Comparison of ENCODE assay signal across 15 cellular contexts in the genomic region with DNA sequence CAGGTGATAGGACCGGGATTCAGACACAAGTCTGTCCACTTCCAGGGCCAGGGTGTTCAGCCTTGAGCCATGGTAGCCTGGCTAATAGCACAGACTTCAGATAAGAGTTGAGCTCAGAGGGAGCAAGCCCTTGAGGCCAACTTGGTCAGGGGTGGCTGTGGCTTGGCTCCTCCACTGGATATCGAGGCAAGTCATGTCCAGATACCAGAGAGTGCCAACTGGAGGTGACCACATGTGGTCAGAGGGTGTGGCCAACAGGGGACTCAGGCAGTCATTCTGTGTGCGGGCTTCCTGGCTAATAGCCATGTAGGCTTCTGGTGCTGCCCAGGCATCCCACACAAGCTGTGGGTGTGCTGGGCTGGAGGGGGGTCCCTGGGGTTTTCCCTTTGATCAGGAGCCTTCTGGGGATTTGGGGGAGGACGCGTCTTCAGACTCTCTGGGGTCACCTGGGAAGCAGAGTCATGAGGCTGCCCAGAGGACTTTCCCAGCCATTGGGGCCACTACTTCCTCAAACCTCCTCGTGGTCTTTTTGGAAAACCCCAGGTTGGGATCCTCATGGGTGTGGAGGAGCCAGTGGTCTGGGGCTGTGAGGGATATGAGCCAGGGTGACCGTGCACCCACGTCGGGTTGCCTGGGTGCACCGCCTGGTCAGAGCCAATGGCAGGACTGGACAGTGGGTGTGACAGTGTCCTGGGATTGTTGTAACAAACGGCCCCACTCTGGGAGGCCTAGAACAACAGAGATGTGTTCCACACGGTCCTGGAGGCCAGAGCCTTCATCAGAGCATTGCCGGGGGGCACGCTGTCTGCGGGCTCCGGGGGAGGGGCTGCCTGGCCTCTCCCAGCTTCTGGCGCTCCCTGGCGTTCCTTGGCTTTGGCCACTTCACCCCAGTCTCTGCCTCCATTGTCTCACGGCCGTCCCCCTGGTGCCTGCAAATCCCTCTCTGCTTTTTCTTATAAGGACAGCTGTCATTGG. TPM values are rescaled to one million over a fixed set of nuclear protein-coding genes. Genes with fewer than 3 reads are reported as not detected.
DNase-seq lines count a peak whose midpoint lies in the region; ATAC-seq, FAIRE-seq and TF ChIP-seq lines count a peak whose summit lies in the region.
"Had no signal": no experiment of that assay in that cellular context is flagged by ENCODE, and none has a peak within 500 bp of the region (broad histone marks: within the 10 kb centered on the region; RNA-seq: fewer than 3 reads in every experiment).

No MANE protein-coding gene starts in this region.

- WGBS in HepG2 (ENCODE audit: low lambda C conversion rate): 37% methylated on average over 18 of the region's 20 CpGs
- 92% methylated on average over 3 of the region's 20 CpGs for WGBS in right lobe of liver (ENCODE audit: insufficient coverage, low coverage, low lambda C conversion rate, missing lambda C conversion rate)
- 76 to 84% methylated on average over 20 of the region's 20 CpGs for WGBS in aorta, 2 donors

- no peak overlapping the region for H3K27ac ChIP-seq in HepG2 (ENCODE audit: extremely low read length, insufficient read depth, low read length)
- no peak overlapping the region for H3K27ac ChIP-seq in right lobe of liver
- no peak overlapping the region for H3K27ac ChIP-seq in WERI-Rb-1
- H3K27ac ChIP-seq in aorta (ENCODE audit: low read depth in 1 of 2, low read length in 2 of 2): no peak overlapping the region
- H3K27ac ChIP-seq: KMS-11 had no signal

- H3K9me3 Mint-ChIP-seq in activated CD8-positive, alpha-beta T cell treated with anti-CD3 and anti-CD28 coated beads for 36 hours: peaks cover 2% of the 10 kb centered on the region

- H3K4me3 ChIP-seq in HepG2 (replicated peaks in 1 of 3; ENCODE audit: insufficient read depth in 1 of 3, low read depth in 2 of 3, low read length in 3 of 3): no peak overlapping the region
- no peak overlapping the region for H3K4me3 ChIP-seq in right lobe of liver
- H3K4me3 ChIP-seq in WERI-Rb-1 (ENCODE audit: low read depth, low read length): no peak overlapping the region
- no peak overlapping the region for H3K4me3 ChIP-seq in aorta (ENCODE audit: low read length in 2 of 2)

- H3K4me3 Mint-ChIP-seq in activated CD8-positive, alpha-beta T cell treated with anti-CD3 and anti-CD28 coated beads for 36 hours: no peak overlapping the region

- TF ChIP-seq RAD21 in HepG2 (CRISPR knock-in tag; IDR thresholded peaks at IDR 0.05): no peak

- H3K4me1 ChIP-seq in HepG2 (ENCODE audit: insufficient read depth, low read length) (no peaks in the 10 kb centered on the region), right lobe of liver (no peaks in the 10 kb centered on the region), aorta (ENCODE audit: control insufficient read depth in 1 of 2, insufficient read depth in 2 of 2, low read length in 2 of 2) (no peaks in the 10 kb centered on the region)

- intact Hi-C loops in HepG2 (cut with micrococcal nuclease; ENCODE audit: unreplicated experiment) (no loop called here), right lobe of liver (cut with DNase I) (loop anchor here (5.0 kb wide), 1 partner anchor 163 kb away; no protein-coding TSS in a partner anchor), aorta (cut with DNase I) (loop anchor here in 1 of 2 donors (10.0 kb wide), 1 partner anchor 160 kb away; no protein-coding TSS in a partner anchor)
- intact Hi-C loops in activated CD8-positive, alpha-beta T cell treated with anti-CD3 and anti-CD28 coated beads for 36 hours (cut with micrococcal nuclease): no loop called here

- TF ChIP-seq CTCF in HepG2 (CRISPR knock-in tag; IDR thresholded peaks at IDR 0.05) (no peak), right lobe of liver (IDR thresholded peaks at IDR 0.05) (no peak), WERI-Rb-1 (IDR thresholded peaks at IDR 0.05; ENCODE audit: low read depth, low read length) (no peak)
- TF ChIP-seq CTCF in activated CD8-positive, alpha-beta T cell treated with anti-CD3 and anti-CD28 coated beads for 36 hours (IDR thresholded peaks at IDR 0.05): no peak

- H3K9me3 ChIP-seq in HepG2 (ENCODE audit: low read length): no peaks in the 10 kb centered on the region
- no peaks in the 10 kb centered on the region for H3K9me3 ChIP-seq in right lobe of liver
- H3K9me3 ChIP-seq in WERI-Rb-1 (ENCODE audit: severe bottlenecking): no peaks in the 10 kb centered on the region
- H3K9me3 ChIP-seq in aorta (ENCODE audit: control insufficient read depth, low read length): no peaks in the 10 kb centered on the region

- BruUV-seq in HepG2 (replicated peaks; lab: Mats Ljungman, UMichigan): no TSS peak

- peaks cover 14% of the 10 kb centered on the region for H3K4me1 Mint-ChIP-seq in activated CD8-positive, alpha-beta T cell treated with anti-CD3 and anti-CD28 coated beads for 36 hours (ENCODE audit: low read depth)

- in situ Hi-C loops in HepG2 (cut with HindIII; ENCODE audit: extremely low pct_ligation_motif_present, low pct_unique_long_range_greater_than_20kb): loop anchor here (5.0 to 25.0 kb wide), 4 partner anchors 68 to 688 kb away; a partner anchor contains a TSS

- H3K4me2 ChIP-seq in HepG2 (ENCODE audit: low read depth, low read length): no peak overlapping the region
- H3K4me2 ChIP-seq: KMS-11 had no signal

- POLR2A ChIA-PET in HepG2 (lab: Yijun Ruan, JAX): no interaction called here
- POLR2A ChIA-PET in activated CD8-positive, alpha-beta T cell treated with anti-CD3 and anti-CD28 coated beads for 36 hours (lab: Charles Lee): no interaction called here

- H3K27me3 ChIP-seq in HepG2 (ENCODE audit: control insufficient read depth in 1 of 2, insufficient read depth in 2 of 2, low read length in 2 of 2): peaks cover 2 to 33% of the 10 kb centered on the region in 2 experiments; a peak in 4 of 5 replicates
- H3K27me3 ChIP-seq in right lobe of liver: no peaks in the 10 kb centered on the region
- H3K27me3 ChIP-seq in WERI-Rb-1 (ENCODE audit: insufficient read depth, low read depth, severe bottlenecking): no peaks in the 10 kb centered on the region
- no peaks in the 10 kb centered on the region for H3K27me3 ChIP-seq in aorta (ENCODE audit: control insufficient read depth in 1 of 2, insufficient read depth in 2 of 2, low read length in 1 of 2)

- no peak for TF ChIP-seq EP300 in HepG2 (IDR thresholded peaks at IDR 0.05; ENCODE audit: low read depth in 2 of 2, low read length in 2 of 2)
- TF ChIP-seq EP300 in HepG2 (CRISPR knock-in tag; IDR thresholded peaks at IDR 0.05; ENCODE audit: borderline replicate concordance): no peak

- CTCF ChIA-PET in HepG2 (lab: Yijun Ruan, JAX; ENCODE audit: low intra/inter-chr PET ratio, low total read pairs): interaction anchor here (1.0 kb wide), 1 partner anchor 162 kb away, joined by 3 read pairs; no protein-coding TSS in a partner anchor
- CTCF ChIA-PET in activated CD8-positive, alpha-beta T cell treated with anti-CD3 and anti-CD28 coated beads for 36 hours (lab: Charles Lee): interaction anchor here (1.3 to 7.8 kb wide), 4 partner anchors 8 to 191 kb away, joined by 3 to 180 read pairs (median 3); no protein-coding TSS in a partner anchor

- peaks cover 2% of the 10 kb centered on the region for H3K36me3 Mint-ChIP-seq in activated CD8-positive, alpha-beta T cell treated with anti-CD3 and anti-CD28 coated beads for 36 hours (ENCODE audit: low read depth)

- TF ChIP-seq POLR2A in HepG2 (IDR thresholded peaks at IDR 0.05; ENCODE audit: insufficient read depth in 1 of 2, low read depth in 2 of 2, low read length in 2 of 2) (no peak), right lobe of liver (IDR thresholded peaks at IDR 0.05) (no peak)

- no peak overlapping the region for H2AFZ ChIP-seq in HepG2 (ENCODE audit: low read length)

- H3K27ac Mint-ChIP-seq in activated CD8-positive, alpha-beta T cell treated with anti-CD3 and anti-CD28 coated beads for 36 hours: no peak overlapping the region

- H3K9ac ChIP-seq in HepG2 (ENCODE audit: insufficient read depth, low read depth, low read length): no peak overlapping the region
- H3K9ac ChIP-seq: KMS-11 had no signal

- peaks cover 2% of the 10 kb centered on the region for H3K27me3 Mint-ChIP-seq in activated CD8-positive, alpha-beta T cell treated with anti-CD3 and anti-CD28 coated beads for 36 hours

- H4K20me1 ChIP-seq in HepG2 (ENCODE audit: insufficient read depth, low read length): no peaks in the 10 kb centered on the region

- H3K79me2 ChIP-seq in HepG2 (ENCODE audit: insufficient read depth, low read length): no peaks in the 10 kb centered on the region

- no peak for FAIRE-seq in HepG2 (lab: Jason Lieb, UNC)

- DNase-seq in HepG2 (ENCODE audit: low spot score) (no peak), right lobe of liver (no peak), WERI-Rb-1 (peak; percentile 16), myocyte (ENCODE audit: low read depth) (peak; percentile 71), aorta (peak; percentile 39 to 50), SW480 (ENCODE audit: low spot score) (no peak), activated T-cell treated with anti-CD3 and anti-CD28 coated beads for 4 hours (no peak)
- no peak for DNase-seq in activated CD8-positive, alpha-beta T cell treated with anti-CD3 and anti-CD28 coated beads for 36 hours
- DNase-seq: 8988T, C1 segment of cervical spinal cord, COR-L47, NCI-H1105 treated with DMSO at 0.1 percent for 48 hours, NCI-H187 treated with DMSO at 0.1 percent for 48 hours had no signal

- ATAC-seq in HepG2 (no peak), right lobe of liver (no peak), aorta (ENCODE audit: low FRiP score) (no peak)
- ATAC-seq in activated CD8-positive, alpha-beta T cell treated with anti-CD3 and anti-CD28 coated beads for 36 hours: no peak
- ATAC-seq: Right ventricle myocardium inferior had no signal

- H3K36me3 ChIP-seq in HepG2 (replicated peaks in 1 of 2; ENCODE audit: control insufficient read depth in 1 of 2, insufficient read depth in 2 of 2, low read length in 2 of 2) (no peaks in the 10 kb centered on the region), right lobe of liver (no peaks in the 10 kb centered on the region), WERI-Rb-1 (no peaks in the 10 kb centered on the region), aorta (ENCODE audit: control insufficient read depth in 1 of 2, insufficient read depth in 2 of 2, low read length in 1 of 2) (no peaks in the 10 kb centered on the region)

RNA-seq across cellular contexts. Expression of a gene that starts 25.0 kb away (rescaled TPM):
- total RNA-seq in HepG2 (2016; rRNA removed; fragmentation: Illumina TruSeq; extraction: Trizol): 631 and 658 TPM in 2 replicates
- total RNA-seq in HepG2 (2016; cell fraction: cytosol; rRNA removed; fragmentation: Illumina TruSeq; extraction: Trizol; ENCODE audit: low read depth): 381 and 407 TPM in 2 replicates
- total RNA-seq in HepG2 (2016; cell fraction: insoluble cytoplasmic fraction; rRNA removed; fragmentation: Illumina TruSeq; extraction: Trizol): 648 and 655 TPM in 2 replicates
- total RNA-seq in HepG2 (2016; cell fraction: membrane; rRNA removed; fragmentation: Illumina TruSeq; extraction: Trizol): 496 and 528 TPM in 2 replicates
- 310 and 337 TPM in 2 replicates for total RNA-seq in HepG2 (2016; cell fraction: nucleus; rRNA removed; fragmentation: Illumina TruSeq; extraction: Trizol)
- polyA plus RNA-seq in HepG2 (2011; rRNA removed): 838 and 902 TPM in 2 replicates
- 1,053 and 1,212 TPM in 2 replicates for polyA plus RNA-seq in HepG2 (2011; cell fraction: cytosol; rRNA removed)
- polyA plus RNA-seq in HepG2 (2011; cell fraction: nucleus; rRNA removed): 388 and 389 TPM in 2 replicates
- 443 and 505 TPM in 2 replicates for polyA plus RNA-seq in HepG2 (2012)
- polyA plus RNA-seq in HepG2 (2016; cell fraction: cytosol; fragmentation: Illumina TruSeq; extraction: Trizol; ENCODE audit: low read depth): 414 and 464 TPM in 2 replicates
- polyA plus RNA-seq in HepG2 (2016; cell fraction: insoluble cytoplasmic fraction; fragmentation: Illumina TruSeq; extraction: Trizol; ENCODE audit: low read depth): 675 and 705 TPM in 2 replicates
- 456 and 498 TPM in 2 replicates for polyA plus RNA-seq in HepG2 (2016; cell fraction: membrane; fragmentation: Illumina TruSeq; extraction: Trizol; ENCODE audit: low read depth)
- polyA plus RNA-seq in HepG2 (2016; cell fraction: nucleus; fragmentation: Illumina TruSeq; extraction: Trizol; ENCODE audit: insufficient read depth, low read depth): 604 and 614 TPM in 2 replicates
- 364 and 524 TPM in 2 replicates for polyA minus RNA-seq in HepG2 (2011; rRNA and poly(A)+ RNA removed; ENCODE audit: low replicate concordance)
- 143 and 144 TPM in 2 replicates for polyA minus RNA-seq in HepG2 (2011; cell fraction: cytosol; rRNA and poly(A)+ RNA removed)
- 99.5 and 129 TPM in 2 replicates for polyA minus RNA-seq in HepG2 (2011; cell fraction: nucleus; rRNA and poly(A)+ RNA removed)
- total RNA-seq in right lobe of liver: 100 to 1,000 TPM; 247 to 417 (median 303) TPM
- 345 and 400 TPM in 2 replicates for total RNA-seq in myocyte
- polyA plus RNA-seq in myocyte (2012): 724 TPM
- total RNA-seq in aorta: 100 to 1,000 TPM; 245 to 289 TPM
- 1,000 to 10,000 TPM in 1 of 2 donors, 100 to 1,000 TPM in 1; 549 to 1,007 TPM for polyA plus RNA-seq in aorta
- total RNA-seq in activated CD8-positive, alpha-beta T cell treated with anti-CD3 and anti-CD28 coated beads for 36 hours: 100 to 1,000 TPM; 515 to 543 TPM

RNA-seq across cellular contexts. Expression of a gene that starts 25.1 kb away (rescaled TPM):
- 47.6 and 55.0 TPM in 2 replicates for total RNA-seq in HepG2 (2016; rRNA removed; fragmentation: Illumina TruSeq; extraction: Trizol)
- 56.6 and 69.3 TPM in 2 replicates for total RNA-seq in HepG2 (2016; cell fraction: cytosol; rRNA removed; fragmentation: Illumina TruSeq; extraction: Trizol; ENCODE audit: low read depth)
- total RNA-seq in HepG2 (2016; cell fraction: insoluble cytoplasmic fraction; rRNA removed; fragmentation: Illumina TruSeq; extraction: Trizol): 42.9 and 52.9 TPM in 2 replicates
- 53.7 and 67.6 TPM in 2 replicates for total RNA-seq in HepG2 (2016; cell fraction: membrane; rRNA removed; fragmentation: Illumina TruSeq; extraction: Trizol)
- total RNA-seq in HepG2 (2016; cell fraction: nucleus; rRNA removed; fragmentation: Illumina TruSeq; extraction: Trizol): 34.0 and 36.1 TPM in 2 replicates
- 71.6 and 76.0 TPM in 2 replicates for polyA plus RNA-seq in HepG2 (2011; rRNA removed)
- polyA plus RNA-seq in HepG2 (2011; cell fraction: cytosol; rRNA removed): 60.8 and 68.0 TPM in 2 replicates
- 45.9 and 50.4 TPM in 2 replicates for polyA plus RNA-seq in HepG2 (2011; cell fraction: nucleus; rRNA removed)
- 29.9 and 30.5 TPM in 2 replicates for polyA plus RNA-seq in HepG2 (2012)
- polyA plus RNA-seq in HepG2 (2016; cell fraction: cytosol; fragmentation: Illumina TruSeq; extraction: Trizol; ENCODE audit: low read depth): 65.3 and 83.6 TPM in 2 replicates
- polyA plus RNA-seq in HepG2 (2016; cell fraction: insoluble cytoplasmic fraction; fragmentation: Illumina TruSeq; extraction: Trizol; ENCODE audit: low read depth): 58.1 and 66.0 TPM in 2 replicates
- polyA plus RNA-seq in HepG2 (2016; cell fraction: membrane; fragmentation: Illumina TruSeq; extraction: Trizol; ENCODE audit: low read depth): 59.1 and 73.6 TPM in 2 replicates
- polyA plus RNA-seq in HepG2 (2016; cell fraction: nucleus; fragmentation: Illumina TruSeq; extraction: Trizol; ENCODE audit: insufficient read depth, low read depth): 69.1 and 78.6 TPM in 2 replicates
- polyA minus RNA-seq in HepG2 (2011; rRNA and poly(A)+ RNA removed; ENCODE audit: low replicate concordance): 61.8 and 82.3 TPM in 2 replicates
- 27.0 and 43.3 TPM in 2 replicates for polyA minus RNA-seq in HepG2 (2011; cell fraction: cytosol; rRNA and poly(A)+ RNA removed)
- 44.0 and 45.6 TPM in 2 replicates for polyA minus RNA-seq in HepG2 (2011; cell fraction: nucleus; rRNA and poly(A)+ RNA removed)
- 10 to 100 TPM in 5 of 6 experiments, 1 to 10 TPM in 1; 9.2 to 22.4 (median 12.1) TPM for total RNA-seq in right lobe of liver
- 40.3 and 41.6 TPM in 2 replicates for total RNA-seq in myocyte
- polyA plus RNA-seq in myocyte (2012): 30.9 TPM
- total RNA-seq in aorta: 10 to 100 TPM; 18.7 to 19.2 TPM
- 10 to 100 TPM; 14.5 to 23.0 TPM for polyA plus RNA-seq in aorta
- 10 to 100 TPM; 32.4 to 38.6 TPM for total RNA-seq in activated CD8-positive, alpha-beta T cell treated with anti-CD3 and anti-CD28 coated beads for 36 hours

Comparison
In these comparisons a context has a peak if more than half of its experiments do, and no peak if none do; other contexts are left out.
1. intact Hi-C loops: an anchor here in right lobe of liver (5.0 kb wide); none called in HepG2 and activated CD8-positive, alpha-beta T cell treated with anti-CD3 and anti-CD28 coated beads for 36 hours.
2. DNase-seq: peak in WERI-Rb-1 (single experiment), myocyte (single experiment) and aorta (2 of 2); none in HepG2 (single experiment), right lobe of liver (0 of 3), activated CD8-positive, alpha-beta T cell treated with anti-CD3 and anti-CD28 coated beads for 36 hours (single experiment), SW480 (single experiment) and activated T-cell treated with anti-CD3 and anti-CD28 coated beads for 4 hours (single experiment).